In the genomic region with DNA sequence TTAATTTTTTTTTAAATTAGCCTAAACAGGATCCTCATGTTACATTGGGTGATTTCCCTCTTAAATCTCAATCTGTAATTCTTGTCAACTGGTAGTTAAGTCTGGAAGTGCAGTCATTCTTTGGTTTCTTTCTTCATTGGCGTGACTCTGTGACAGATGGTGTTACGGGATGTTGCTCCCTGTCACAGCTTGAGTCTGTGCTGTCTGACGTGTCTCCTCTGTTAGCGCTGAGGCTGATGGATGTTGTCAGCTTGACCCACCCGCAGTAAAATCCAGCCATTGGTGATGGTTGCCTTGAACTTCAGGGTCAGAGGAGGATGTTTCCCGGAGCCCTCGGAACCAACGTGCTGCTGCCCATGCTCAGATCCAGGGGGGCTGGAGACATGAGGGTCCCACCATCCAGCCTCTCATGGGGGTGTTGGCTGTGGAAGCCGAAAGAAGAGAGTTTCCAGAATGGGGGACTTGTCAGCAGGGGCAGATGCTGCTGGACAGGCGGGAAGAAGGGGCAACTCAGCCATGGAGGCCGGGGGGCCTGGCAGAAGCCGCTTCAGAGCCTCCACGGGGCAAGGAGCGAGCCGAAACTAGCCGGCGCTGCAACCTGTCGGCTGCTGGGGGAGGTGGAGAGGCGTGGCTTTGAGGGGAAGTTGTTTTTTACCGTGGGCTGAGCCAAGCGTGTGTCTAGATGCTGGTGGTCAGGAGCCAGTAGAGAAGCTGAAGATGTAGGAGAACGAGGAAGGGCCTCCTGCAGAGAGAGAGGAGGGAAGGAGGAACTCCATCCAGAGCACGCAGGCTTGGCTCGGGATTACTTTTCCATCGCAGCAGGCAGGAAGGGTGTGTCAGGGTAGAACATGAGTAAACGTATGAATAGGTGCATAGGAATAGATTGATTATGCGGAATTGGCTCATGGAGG, we compare ENCODE assay signal across 11 cellular contexts. TPM values are rescaled to one million over a fixed set of nuclear protein-coding genes. Genes with fewer than 3 reads are reported as not detected.
DNase-seq lines count a peak whose midpoint lies in the region; TF ChIP-seq lines count a peak whose summit lies in the region.
"Had no signal": no experiment of that assay in that cellular context is flagged by ENCODE, and none has a peak within 500 bp of the region (broad histone marks: within the 10 kb centered on the region; RNA-seq: fewer than 3 reads in every experiment).

No MANE protein-coding gene starts in this region.

- no peaks in the 10 kb centered on the region for H3K9me2 ChIP-seq in GM23248 (ENCODE audit: insufficient read depth)

- H3K4me1 ChIP-seq in GM23248 (ENCODE audit: insufficient read depth) = peaks cover 28% of the 10 kb centered on the region
- peaks cover 80 to 96% (median 84%) of the 10 kb centered on the region in 4 donors for H3K4me1 ChIP-seq in esophagus muscularis mucosa

- WGBS in GM23248 (ENCODE audit: low coverage in 1 of 2, low lambda C conversion rate in 2 of 2, missing lambda C conversion rate in 2 of 2), 2 experiments = 65 to 67% methylated on average over 27 of the region's 27 CpGs
- 65% methylated on average over 27 of the region's 27 CpGs for WGBS in esophagus muscularis mucosa

- TF ChIP-seq CTCF in esophagus muscularis mucosa (IDR thresholded peaks at IDR 0.05) (no peak), foreskin fibroblast (IDR thresholded peaks at IDR 0.05; ENCODE audit: low read depth, low read length) (no peak)

- H3F3A ChIP-seq in GM23248 (ENCODE audit: insufficient read depth) = peaks cover 16% of the 10 kb centered on the region

- in situ Hi-C loops in GM23248 (cut with MboI) = no loop called here

- H3K4me3 ChIP-seq in GM23248 (no peak overlapping the region), esophagus muscularis mucosa (no peak overlapping the region), foreskin fibroblast (ENCODE audit: low read depth in 1 of 2, low read length in 2 of 2) (no peak overlapping the region)
- H3K4me3 ChIP-seq: HAP-1 had no signal

- peak; percentile 34 for DNase-seq in GM23248
- DNase-seq in NOMO-1 treated with DMSO at 0.1 percent for 48 hours (lab: John Stamatoyannopoulos, UW; ENCODE audit: unreplicated experiment) = peak; percentile 80
- DNase-seq in esophagus muscularis mucosa (ENCODE audit: extremely low spot score) = no peak
- DNase-seq in renal cortical epithelial cell (ENCODE audit: low read depth) = peak; percentile 50
- no peak for DNase-seq in foreskin fibroblast
- DNase-seq in SW 1271 (lab: John Stamatoyannopoulos, UW) = no peak
- no peak for DNase-seq in DMS53 treated with DMSO at 0.1 percent for 48 hours (lab: John Stamatoyannopoulos, UW; ENCODE audit: unreplicated experiment)
- DNase-seq in middle frontal gyrus (ENCODE audit: extremely low spot score, low spot score) = no peak
- DNase-seq: kidney glomerular epithelial cell, MM.1S had no signal

- TF ChIP-seq POLR2A in esophagus muscularis mucosa (IDR thresholded peaks at IDR 0.05; ENCODE audit: low read depth) = no peak

- H3K79me2 ChIP-seq in GM23248 (ENCODE audit: insufficient read depth) = peaks cover 75% of the 10 kb centered on the region

- H3K4me2 ChIP-seq in GM23248 (ENCODE audit: unreplicated experiment) = no peak overlapping the region

- no peaks in the 10 kb centered on the region for H4K20me1 ChIP-seq in GM23248 (ENCODE audit: insufficient read depth)

- no peak for TF ChIP-seq EP300 in esophagus muscularis mucosa (IDR thresholded peaks at IDR 0.05)

- H3K27me3 ChIP-seq in GM23248 (replicated peaks; ENCODE audit: insufficient read depth) (no peaks in the 10 kb centered on the region), esophagus muscularis mucosa (no peaks in the 10 kb centered on the region)

- intact Hi-C loops in esophagus muscularis mucosa (cut with DNase I) = loop anchor here (5.0 to 10.0 kb wide), 2 partner anchors 37 to 51 kb away; no protein-coding TSS in a partner anchor

- H2AFZ ChIP-seq in GM23248 = no peak overlapping the region

- H3K27ac ChIP-seq in GM23248 = no peak overlapping the region
- peak overlapping the region; percentile 90 to 95 (median 92) for H3K27ac ChIP-seq in esophagus muscularis mucosa (replicated peaks in 1 of 4)

- H3K9me3 ChIP-seq in GM23248 (ENCODE audit: low read depth) = no peaks in the 10 kb centered on the region
- H3K9me3 ChIP-seq in esophagus muscularis mucosa = no peaks in the 10 kb centered on the region
- H3K9me3 ChIP-seq: HAP-1 had no signal

- no peak overlapping the region for H3K9ac ChIP-seq in GM23248

- H3K36me3 ChIP-seq in GM23248 (ENCODE audit: low read depth) (no peaks in the 10 kb centered on the region; the same call in 1 of the 2 replicates), esophagus muscularis mucosa (peaks cover 7 to 27% (median 21%) of the 10 kb centered on the region in 4 donors)

RNA-seq across cellular contexts. Expression of gene SUN1, which starts 3.5 kb away (rescaled TPM):
- total RNA-seq in GM23248 (2014; rRNA removed; shearing (Covaris generic)) = 104 and 110 TPM in 2 replicates
- polyA plus RNA-seq in GM23248 (2016; fragmentation: Nextera tagmentation; extraction: Ambion mirVana) = 65.6 and 74.0 TPM in 2 replicates
- total RNA-seq in esophagus muscularis mucosa (100 to 1,000 TPM; 132 to 149 (median 147) TPM), renal cortical epithelial cell (164 and 234 TPM in 2 replicates)

RNA-seq across cellular contexts. Expression of gene GET4, which starts 40.6 kb away (rescaled TPM):
- 16.7 and 26.8 TPM in 2 replicates for total RNA-seq in GM23248 (2014; rRNA removed; shearing (Covaris generic))
- polyA plus RNA-seq in GM23248 (2016; fragmentation: Nextera tagmentation; extraction: Ambion mirVana) = 25.3 and 26.3 TPM in 2 replicates
- 10 to 100 TPM; 24.7 to 41.3 (median 35.2) TPM for total RNA-seq in esophagus muscularis mucosa
- total RNA-seq in renal cortical epithelial cell = 30.7 and 36.5 TPM in 2 replicates

Comparison
In these comparisons a context has a peak if more than half of its experiments do, and no peak if none do; other contexts are left out.
1. DNase-seq: peak in GM23248 (single experiment), NOMO-1 treated with DMSO at 0.1 percent for 48 hours (single experiment) and renal cortical epithelial cell (single experiment); none in esophagus muscularis mucosa (single experiment), foreskin fibroblast (0 of 2), SW 1271 (0 of 2), DMS53 treated with DMSO at 0.1 percent for 48 hours (single experiment) and middle frontal gyrus (single experiment).